ENCODE assay signal across 8 cellular contexts in genomic region chr19:3984908-3985642, GRCh38. TPM values are rescaled to one million over a fixed set of nuclear protein-coding genes. Genes with fewer than 3 reads are reported as not detected.
A peak's percentile ranks its signal among the peaks of the same experiment; 100 is the strongest.
DNase-seq lines count a peak whose midpoint lies in the region; ATAC-seq, FAIRE-seq and TF ChIP-seq lines count a peak whose summit lies in the region.

Gene EEF2 (minus strand): TSS chr19:3985463. CDS start chr19:3985380, 83 bp downstream.

- H3K27ac ChIP-seq in A549 (peak within 1 kb of the TSS; percentile 83 to 97), ectodermal cell (ENCODE audit: insufficient read depth, low read depth, low read length, poor library complexity, severe bottlenecking) (peak within 1 kb of the TSS; percentile 97), lower lobe of right lung (peak within 1 kb of the TSS; percentile 95)

- H3K9me3 ChIP-seq in A549 (no peaks in the 10 kb centered on the region), ectodermal cell (ENCODE audit: control insufficient read depth, low read length) (no peaks in the 10 kb centered on the region), lower lobe of right lung (no peaks in the 10 kb centered on the region)

- TF ChIP-seq RAD21 in A549 (conservative IDR thresholded peaks at IDR 0.05 in 1 of 2, IDR thresholded peaks at IDR 0.05 in 1 of 2), result no peak

- peaks cover 42% of the 10 kb centered on the region for H3K36me3 ChIP-seq in ectodermal cell (ENCODE audit: control insufficient read depth, insufficient read depth, low read length)
- peaks cover 44% of the 10 kb centered on the region for H3K36me3 ChIP-seq in lower lobe of right lung

- no peak for FAIRE-seq in A549 (lab: Jason Lieb, UNC)

- TF ChIP-seq CTCF in A549 (IDR thresholded peaks at IDR 0.05) (no peak), lower lobe of right lung (IDR thresholded peaks at IDR 0.05) (no peak)

- POLR2A ChIA-PET in A549 (lab: Yijun Ruan, JAX), result interaction anchor here (0.6 to 5.1 kb wide), 13 partner anchors 9 to 226 kb away, joined by 3 to 60 read pairs (median 4); partner anchors contain the start of genes DAPK3, MRPL54 and NMRK2

- peaks cover 13% of the 10 kb centered on the region for H3K27me3 ChIP-seq in ectodermal cell (ENCODE audit: control insufficient read depth, insufficient read depth, low read length, poor library complexity, severe bottlenecking)
- no peaks in the 10 kb centered on the region for H3K27me3 ChIP-seq in lower lobe of right lung (ENCODE audit: low read depth)

- peak within 1 kb of the TSS; percentile 91 for H3K4me2 ChIP-seq in A549

- peak; percentile 98 for TF ChIP-seq POLR2A in A549 (IDR thresholded peaks at IDR 0.05; ENCODE audit: low read length)

- WGBS in A549 (ENCODE audit: missing lambda C conversion rate), result 0% methylated on average over 19 of the region's 80 CpGs
- whole genome bisulfite sequencing in ectodermal cell, 2 experiments, result 0% methylated on average over 80 of the region's 80 CpGs

- peak; percentile 25 to 49; a peak in 4 of 6 replicates for ATAC-seq in A549
- ATAC-seq in GM18873 (IDR thresholded peaks at IDR 0.05; ENCODE audit: low FRiP score, unreplicated experiment), result peak; percentile 29
- peak; percentile 82 to 89 for ATAC-seq in lower lobe of right lung

- TF ChIP-seq EP300 in A549 (IDR thresholded peaks at IDR 0.05), result no peak

- H3K4me1 ChIP-seq in A549 (peaks cover 26% of the 10 kb centered on the region; the same call in 2 of the 3 replicates), ectodermal cell (ENCODE audit: control insufficient read depth, insufficient read depth, low read length) (peaks cover 17% of the 10 kb centered on the region), lower lobe of right lung (peaks cover 50% of the 10 kb centered on the region)

- intact Hi-C loops in lower lobe of right lung (cut with DNase I), result no loop called here

- DNase-seq in A549 (ENCODE audit: low read depth in 1 of 2, low spot score in 1 of 2) (peak; percentile 60 to 85), HK-2 (ENCODE audit: unreplicated experiment) (peak; percentile 88), NCI-H82 treated with DMSO at 0.1 percent for 48 hours (lab: John Stamatoyannopoulos, UW; ENCODE audit: unreplicated experiment) (peak; percentile 28), lower lobe of right lung (peak; percentile 91)
- DNase-seq in activated CD8-positive, alpha-beta memory T cell treated with anti-CD3 and anti-CD28 coated beads for 1 hour (ENCODE audit: extremely low read depth in 1 of 2, low read depth in 1 of 2), result peak; percentile 86 to 87
- peak; percentile 85 to 91 (median 87) for DNase-seq in stimulated activated CD4-positive, alpha-beta T cell treated with anti-CD3 and anti-CD28 coated beads, TNF-alpha, amount 100 ng/mL, for 1 hour (ENCODE audit: low read depth in 3 of 3, low spot score in 1 of 3)

- H3K4me3 ChIP-seq in A549 (peak within 1 kb of the TSS; percentile 96), ectodermal cell (ENCODE audit: insufficient read depth, low read depth, low read length) (peak within 1 kb of the TSS; percentile 94), lower lobe of right lung (peak within 1 kb of the TSS; percentile 91)

- CTCF ChIA-PET in A549 (lab: Yijun Ruan, JAX), result interaction anchor here (0.9 to 2.7 kb wide), 12 partner anchors 8 to 223 kb away, joined by 3 to 20 read pairs (median 4); no protein-coding TSS in a partner anchor

TF ChIP-seq in A549, 52 proteins besides CTCF, POLR2A, EP300 and RAD21 (continues in another document):
- TF ChIP-seq HEYL (CRISPR knock-in tag; IDR thresholded peaks at IDR 0.05) (no peak), RFX5 (IDR thresholded peaks at IDR 0.05) (no peak), JUNB (IDR thresholded peaks at IDR 0.05) (no peak), HDAC2 (IDR thresholded peaks at IDR 0.05) (no peak), BHLHE40 (IDR thresholded peaks at IDR 0.05; ENCODE audit: low read depth, low read length) (no peak), GATA3 (IDR thresholded peaks at IDR 0.05; ENCODE audit: borderline replicate concordance) (no peak), TP53 (CRISPR knock-in tag; IDR thresholded peaks at IDR 0.05) (no peak; the same call in 1 of the 2 replicates), KDM1A (IDR thresholded peaks at IDR 0.05; ENCODE audit: low read depth) (no peak), EHMT2 (IDR thresholded peaks at IDR 0.05; ENCODE audit: low read depth) (no peak), ELK1 (IDR thresholded peaks at IDR 0.05; ENCODE audit: low read depth, low read length) (no peak), ZFP36 (IDR thresholded peaks at IDR 0.05; ENCODE audit: borderline replicate concordance, partially characterized antibody) (no peak), MYC (IDR thresholded peaks at IDR 0.05; ENCODE audit: borderline replicate concordance, low read length) (peak; percentile 79; the same call in 1 of the 2 replicates), HOXB5 (CRISPR knock-in tag; IDR thresholded peaks at IDR 0.05) (peak; percentile 57; the same call in 1 of the 2 replicates), ESRRA (IDR thresholded peaks at IDR 0.05; ENCODE audit: borderline replicate concordance, low read length) (no peak), JUN (IDR thresholded peaks at IDR 0.05) (peak; percentile 97 to 99), E2F6 (IDR thresholded peaks at IDR 0.05; ENCODE audit: borderline replicate concordance, low read depth) (0 out of 2 replicates have a peak, but pooled peaks have one; percentile 51), SMC3 (IDR thresholded peaks at IDR 0.05) (no peak), FOSL2 (IDR thresholded peaks at IDR 0.05) (no peak), FOSL2 (CRISPR knock-in tag; IDR thresholded peaks at IDR 0.05) (peak; percentile 43; the same call in 1 of the 2 replicates), USF2 (IDR thresholded peaks at IDR 0.05) (peak; percentile 88), POLR2AphosphoS2 (conservative IDR thresholded peaks at IDR 0.05; ENCODE audit: low read length) (no peak), NPAS2 (CRISPR knock-in tag; IDR thresholded peaks at IDR 0.05; ENCODE audit: borderline replicate concordance) (no peak), FOSB (CRISPR knock-in tag; IDR thresholded peaks at IDR 0.05) (no peak), MAX (IDR thresholded peaks at IDR 0.05) (peak; percentile 87)

RNA-seq across cellular contexts. Expression of gene EEF2, which starts in this region (rescaled TPM):
- 526 and 680 TPM in 2 replicates for polyA plus RNA-seq in A549 (2011; rRNA removed)
- 739 and 972 TPM in 2 replicates for polyA plus RNA-seq in A549 (2012; cell fraction: cytosol; rRNA removed)
- 944 and 1,422 TPM in 2 replicates for polyA plus RNA-seq in A549 (2012; cell fraction: nucleus; rRNA removed)
- 971 to 1,113 TPM (median 999 TPM) in 3 replicates for polyA plus RNA-seq in A549 (2017; fragmentation: RNase III; extraction: RNeasy Plus Mini Kit Qiagen cat#74134 plus additional on column Dnase treatment)
- 645 and 954 TPM in 2 replicates for polyA minus RNA-seq in A549 (2011; rRNA and poly(A)+ RNA removed)
- polyA plus RNA-seq in ectodermal cell (2013, experiment 1 of 4), result 2,748 TPM
- 2,913 TPM for polyA plus RNA-seq in ectodermal cell (2013, experiment 2 of 4)
- 2,171 TPM for polyA plus RNA-seq in ectodermal cell (2013, experiment 3 of 4)
- 2,324 TPM for polyA plus RNA-seq in ectodermal cell (2013, experiment 4 of 4)
- 1,984 TPM for total RNA-seq in lower lobe of right lung

Comparison
In these comparisons a context has a peak if more than half of its experiments do, and no peak if none do; other contexts are left out.
1. Peak in every context shown above with its lines: DNase-seq, ATAC-seq, H3K4me3 ChIP-seq and H3K27ac ChIP-seq.
2. ATAC-seq: peak in every context shown above with its lines; median percentile 86 in lower lobe of right lung; 37 in A549; 29 in GM18873.
3. DNase-seq: peak in every context shown above with its lines; median percentile 91 in lower lobe of right lung; 88 in HK-2; 87 in stimulated activated CD4-positive, alpha-beta T cell treated with anti-CD3 and anti-CD28 coated beads, TNF-alpha, amount 100 ng/mL, for 1 hour; 86 in activated CD8-positive, alpha-beta memory T cell treated with anti-CD3 and anti-CD28 coated beads for 1 hour; 72 in A549; 28 in NCI-H82 treated with DMSO at 0.1 percent for 48 hours.